8 cellular contexts compared by ENCODE assay signal in genomic region chr1:41639332-41639936, GRCh38.
A peak's percentile ranks its signal among the peaks of the same experiment; 100 is the strongest.
DNase-seq lines count a peak whose midpoint lies in the region; ATAC-seq and TF ChIP-seq lines count a peak whose summit lies in the region.

No MANE protein-coding gene starts in this region.

- no peak overlapping the region for H4K91ac ChIP-seq in mesenchymal stem cell (ENCODE audit: low read length)

- no peak for TF ChIP-seq CTCF in A673 (conservative IDR thresholded peaks at IDR 0.05; ENCODE audit: low read depth, low read length)

- H3K27me3 Mint-ChIP-seq in activated naive CD4-positive, alpha-beta T cell treated with anti-CD3 and anti-CD28 coated beads, Interleukin-2, amount 50 U/mL, for 24 hours = no peaks in the 10 kb centered on the region

- H3K4me3 Mint-ChIP-seq in activated naive CD4-positive, alpha-beta T cell treated with anti-CD3 and anti-CD28 coated beads, Interleukin-2, amount 50 U/mL, for 24 hours = peak overlapping the region; percentile 84

- H3K4me3 ChIP-seq in A673 (ENCODE audit: low read depth, low read length, poor library complexity, severe bottlenecking) (no peak overlapping the region), mesenchymal stem cell (ENCODE audit: insufficient read depth in 1 of 2, low read depth in 1 of 2, low read length in 2 of 2) (no peak overlapping the region)

- DNase-seq in A673 (ENCODE audit: low spot score) (peak; percentile 56), mesenchymal stem cell (peak; percentile 69), SHP77 (lab: John Stamatoyannopoulos, UW) (no peak), HuH-7.5 (ENCODE audit: low spot score) (no peak)
- no peak for DNase-seq in NK-92 treated with Interleukin-12 subunit alpha and Interleukin-12 subunit beta, amount 100 ng/mL, for 24 hours (lab: John Stamatoyannopoulos, UW)

- H2BK12ac ChIP-seq in mesenchymal stem cell (ENCODE audit: low read length in 2 of 2) = no peak overlapping the region

- ATAC-seq in HG02610 (IDR thresholded peaks at IDR 0.05; ENCODE audit: unreplicated experiment) = peak; percentile 45
- ATAC-seq in GM21390 (IDR thresholded peaks at IDR 0.05; ENCODE audit: unreplicated experiment) = no peak

- no peak overlapping the region for H2BK5ac ChIP-seq in mesenchymal stem cell (ENCODE audit: low read depth, low read length, poor library complexity, severe bottlenecking)

- H3K9me3 Mint-ChIP-seq in activated naive CD4-positive, alpha-beta T cell treated with anti-CD3 and anti-CD28 coated beads, Interleukin-2, amount 50 U/mL, for 24 hours = peaks cover 5% of the 10 kb centered on the region

- no peak overlapping the region for H3K18ac ChIP-seq in mesenchymal stem cell (ENCODE audit: low read depth in 1 of 2, low read length in 2 of 2)

- no peak overlapping the region for H4K8ac ChIP-seq in mesenchymal stem cell (ENCODE audit: low read length)

- H3K36me3 ChIP-seq in A673 (ENCODE audit: insufficient read depth, low read length, poor library complexity, severe bottlenecking) (no peaks in the 10 kb centered on the region), mesenchymal stem cell (ENCODE audit: control insufficient read depth in 1 of 2, insufficient read depth in 2 of 2, low read depth in 1 of 2, low read length in 2 of 2) (no peaks in the 10 kb centered on the region)

- POLR2A ChIA-PET in A673 (lab: Charles Lee; ENCODE audit: low non-redundant PET) = no interaction called here

- no peak overlapping the region for H2BK15ac ChIP-seq in mesenchymal stem cell (ENCODE audit: low read depth, poor library complexity, severe bottlenecking)

- peaks cover 18% of the 10 kb centered on the region for H3K4me1 Mint-ChIP-seq in activated naive CD4-positive, alpha-beta T cell treated with anti-CD3 and anti-CD28 coated beads, Interleukin-2, amount 50 U/mL, for 24 hours

- H2BK120ac ChIP-seq in mesenchymal stem cell (ENCODE audit: low read depth, low read length) = no peak overlapping the region

- no peak overlapping the region for H3K27ac ChIP-seq in A673 (ENCODE audit: low read depth, low read length, poor library complexity, severe bottlenecking)
- no peak overlapping the region for H3K27ac ChIP-seq in mesenchymal stem cell (ENCODE audit: low read length, poor library complexity, severe bottlenecking)

- CTCF ChIA-PET in A673 (lab: Charles Lee) = no interaction called here

- H3K36me3 Mint-ChIP-seq in activated naive CD4-positive, alpha-beta T cell treated with anti-CD3 and anti-CD28 coated beads, Interleukin-2, amount 50 U/mL, for 24 hours = peaks cover 27% of the 10 kb centered on the region

- peaks cover 3% of the 10 kb centered on the region for H3K79me1 ChIP-seq in mesenchymal stem cell (replicated peaks; ENCODE audit: low read length, poor library complexity, severe bottlenecking)

- H3K4ac ChIP-seq in mesenchymal stem cell (ENCODE audit: low read depth in 1 of 2, low read length in 2 of 2) = no peak overlapping the region

- 65% methylated on average over 8 of the region's 10 CpGs for WGBS in mesenchymal stem cell

- H3K4me2 ChIP-seq in mesenchymal stem cell (ENCODE audit: low read length, poor library complexity, severe bottlenecking) = no peak overlapping the region

- H2AFZ ChIP-seq in mesenchymal stem cell (ENCODE audit: low read depth, low read length) = no peak overlapping the region

- no peak overlapping the region for H3K14ac ChIP-seq in mesenchymal stem cell (ENCODE audit: low read length in 2 of 2)

- H3K23ac ChIP-seq in mesenchymal stem cell (ENCODE audit: low read length in 2 of 2) = no peak overlapping the region

- intact Hi-C loops in A673 (cut with micrococcal nuclease; ENCODE audit: unreplicated experiment) = no loop called here

- no peak overlapping the region for H2AK5ac ChIP-seq in mesenchymal stem cell (ENCODE audit: low read length, severe bottlenecking)

- H3K4me1 ChIP-seq in A673 (ENCODE audit: insufficient read depth, low read length, poor library complexity, severe bottlenecking) = peaks cover 12% of the 10 kb centered on the region
- peaks cover 12% of the 10 kb centered on the region for H3K4me1 ChIP-seq in mesenchymal stem cell (ENCODE audit: control insufficient read depth, insufficient read depth, low read depth, low read length)

- H3K9me3 ChIP-seq in A673 (ENCODE audit: low read depth, low read length, poor library complexity, severe bottlenecking) (no peaks in the 10 kb centered on the region), mesenchymal stem cell (ENCODE audit: control insufficient read depth, low read length) (no peaks in the 10 kb centered on the region)

- BruUV-seq in A673 (replicated peaks; lab: Mats Ljungman, UMichigan) = no TSS peak

- H3K27me3 ChIP-seq in A673 (replicated peaks; ENCODE audit: insufficient read depth, low read depth, low read length, poor library complexity) (no peaks in the 10 kb centered on the region), mesenchymal stem cell (ENCODE audit: control insufficient read depth in 1 of 2, insufficient read depth in 1 of 2, low read length in 2 of 2) (no peaks in the 10 kb centered on the region)

- H3K27ac Mint-ChIP-seq in activated naive CD4-positive, alpha-beta T cell treated with anti-CD3 and anti-CD28 coated beads, Interleukin-2, amount 50 U/mL, for 24 hours = peak overlapping the region; percentile 98

- peak overlapping the region; percentile 37 for H3K9ac ChIP-seq in mesenchymal stem cell (ENCODE audit: low read length)

Comparison
In these comparisons a context has a peak if more than half of its experiments do, and no peak if none do; other contexts are left out.
1. DNase-seq: peak in A673 (single experiment) and mesenchymal stem cell (single experiment); none in SHP77 (0 of 2), HuH-7.5 (single experiment) and NK-92 treated with Interleukin-12 subunit alpha and Interleukin-12 subunit beta, amount 100 ng/mL, for 24 hours (single experiment).